In genomic region chr4:144399927-144400326, GRCh38 we compare ENCODE assay signal across 10 cellular contexts.
DNase-seq lines count a peak whose midpoint lies in the region; ATAC-seq and TF ChIP-seq lines count a peak whose summit lies in the region.
"Had no signal": no experiment of that assay in that cellular context is flagged by ENCODE, and none has a peak within 500 bp of the region (broad histone marks: within the 10 kb centered on the region; RNA-seq: fewer than 3 reads in every experiment).

No MANE protein-coding gene starts in this region.

- H3K4me3 ChIP-seq in GM12865 (ENCODE audit: low read depth, low read length), result no peak overlapping the region
- H3K4me3 ChIP-seq in naive thymus-derived CD4-positive, alpha-beta T cell (ENCODE audit: low read length), result no peak overlapping the region
- H3K4me3 ChIP-seq in Peyer's patch, result no peak overlapping the region
- H3K4me3 ChIP-seq in Caco-2 (ENCODE audit: low read depth, low read length), result no peak overlapping the region

- CTCF ChIA-PET in naive thymus-derived CD4-positive, alpha-beta T cell (lab: Charles Lee), result no interaction called here
- CTCF ChIA-PET in Caco-2 (lab: Charles Lee), result no interaction called here

- TF ChIP-seq CTCF in GM12865 (IDR thresholded peaks at IDR 0.05; ENCODE audit: insufficient read depth, low read depth, low read length, missing control alignments) (no peak), Peyer's patch (IDR thresholded peaks at IDR 0.05) (no peak), Caco-2 (IDR thresholded peaks at IDR 0.05; ENCODE audit: insufficient read depth in 1 of 2, low read depth in 1 of 2, low read length in 1 of 2, severe bottlenecking in 1 of 2, unreplicated experiment in 1 of 2) (no peak), CD14-positive monocyte (IDR thresholded peaks at IDR 0.05) (no peak)

- no peaks in the 10 kb centered on the region for H3K27me3 ChIP-seq in naive thymus-derived CD4-positive, alpha-beta T cell (ENCODE audit: control insufficient read depth in 2 of 2, insufficient read depth in 2 of 2, low read length in 2 of 2)
- H3K27me3 ChIP-seq in Peyer's patch, result no peaks in the 10 kb centered on the region
- no peaks in the 10 kb centered on the region for H3K27me3 ChIP-seq in Caco-2 (replicated peaks; ENCODE audit: control insufficient read depth, insufficient read depth, low read length)

- DNase-seq in GM12865 (ENCODE audit: low read depth) (peak; percentile 54), NCI-H69 (lab: John Stamatoyannopoulos, UW) (peak; percentile 44), glomerular visceral epithelial cell (ENCODE audit: extremely low spot score) (peak; percentile 93), Peyer's patch (no peak), Caco-2 (no peak), CD14-positive monocyte (ENCODE audit: low spot score) (no peak)
- DNase-seq in naive thymus-derived CD4-positive, alpha-beta T cell, result no peak

- H3K4me1 Mint-ChIP-seq in naive thymus-derived CD4-positive, alpha-beta T cell, result no peaks in the 10 kb centered on the region
- H3K4me1 Mint-ChIP-seq in Caco-2 (ENCODE audit: low read depth, unreplicated experiment) (no peaks in the 10 kb centered on the region), CD14-positive monocyte (no peaks in the 10 kb centered on the region)

- no peak overlapping the region for H3K4me3 Mint-ChIP-seq in naive thymus-derived CD4-positive, alpha-beta T cell
- H3K4me3 Mint-ChIP-seq in Caco-2 (ENCODE audit: unreplicated experiment) (no peak overlapping the region), CD14-positive monocyte (no peak overlapping the region)
- H3K4me3 Mint-ChIP-seq: stimulated activated naive CD8-positive, alpha-beta T cell treated with anti-CD3 and anti-CD28 coated beads, Interleukin-15, Interleukin-2, amounts not matched to agents 100 ng/mL and 50 ng/mL, for 24 hours had no signal

- intact Hi-C loops in naive thymus-derived CD4-positive, alpha-beta T cell (cut with micrococcal nuclease), result no loop called here
- intact Hi-C loops in Caco-2 (cut with micrococcal nuclease; ENCODE audit: unreplicated experiment) (no loop called here), CD14-positive monocyte (cut with micrococcal nuclease) (no loop called here)

- peak; percentile 93 for ATAC-seq in HG02759 (IDR thresholded peaks at IDR 0.05; ENCODE audit: unreplicated experiment)
- ATAC-seq in naive thymus-derived CD4-positive, alpha-beta T cell, result no peak
- ATAC-seq: left lobe of liver had no signal

- H3K36me3 Mint-ChIP-seq in naive thymus-derived CD4-positive, alpha-beta T cell, result no peaks in the 10 kb centered on the region
- no peaks in the 10 kb centered on the region for H3K36me3 Mint-ChIP-seq in Caco-2 (ENCODE audit: insufficient read depth, unreplicated experiment)
- H3K36me3 Mint-ChIP-seq in CD14-positive monocyte, result no peaks in the 10 kb centered on the region

- no peaks in the 10 kb centered on the region for H3K27me3 Mint-ChIP-seq in naive thymus-derived CD4-positive, alpha-beta T cell
- H3K27me3 Mint-ChIP-seq in Caco-2 (ENCODE audit: insufficient read depth, unreplicated experiment) (peaks cover 3% of the 10 kb centered on the region), CD14-positive monocyte (ENCODE audit: low read depth in 3 of 3) (no peaks in the 10 kb centered on the region)
- H3K27me3 Mint-ChIP-seq: stimulated activated naive CD8-positive, alpha-beta T cell treated with anti-CD3 and anti-CD28 coated beads, Interleukin-15, Interleukin-2, amounts not matched to agents 100 ng/mL and 50 ng/mL, for 24 hours had no signal

- BruUV-seq in Caco-2 (replicated peaks; lab: Mats Ljungman, UMichigan), result no TSS peak

- no peak overlapping the region for H3K27ac Mint-ChIP-seq in naive thymus-derived CD4-positive, alpha-beta T cell
- H3K27ac Mint-ChIP-seq in Caco-2 (ENCODE audit: unreplicated experiment) (no peak overlapping the region), CD14-positive monocyte (no peak overlapping the region)
- H3K27ac Mint-ChIP-seq: stimulated activated naive CD8-positive, alpha-beta T cell treated with anti-CD3 and anti-CD28 coated beads, Interleukin-15, Interleukin-2, amounts not matched to agents 100 ng/mL and 50 ng/mL, for 24 hours had no signal

- TF ChIP-seq POLR2A in Peyer's patch (IDR thresholded peaks at IDR 0.05), result no peak

- POLR2A ChIA-PET in naive thymus-derived CD4-positive, alpha-beta T cell (lab: Charles Lee), result no interaction called here
- POLR2A ChIA-PET in Caco-2 (lab: Charles Lee), result no interaction called here

- H3K4me1 ChIP-seq in naive thymus-derived CD4-positive, alpha-beta T cell (ENCODE audit: control insufficient read depth in 2 of 2, insufficient read depth in 2 of 2, low read length in 2 of 2), result no peaks in the 10 kb centered on the region
- H3K4me1 ChIP-seq in Peyer's patch, result no peaks in the 10 kb centered on the region
- no peaks in the 10 kb centered on the region for H3K4me1 ChIP-seq in Caco-2

- H3K9me3 Mint-ChIP-seq in naive thymus-derived CD4-positive, alpha-beta T cell, result peaks cover 0 to 9% (median 4%) of the 10 kb centered on the region in 11 donors
- H3K9me3 Mint-ChIP-seq in Caco-2 (ENCODE audit: unreplicated experiment) (no peaks in the 10 kb centered on the region), CD14-positive monocyte (peaks cover 0 to 7% (median 3%) of the 10 kb centered on the region in 7 donors)
- H3K9me3 Mint-ChIP-seq: stimulated activated naive CD8-positive, alpha-beta T cell treated with anti-CD3 and anti-CD28 coated beads, Interleukin-15, Interleukin-2, amounts not matched to agents 100 ng/mL and 50 ng/mL, for 24 hours had no signal

- H3K27ac ChIP-seq in naive thymus-derived CD4-positive, alpha-beta T cell (ENCODE audit: low read depth, low read length), result no peak overlapping the region
- H3K27ac ChIP-seq in Peyer's patch, result no peak overlapping the region

- no peaks in the 10 kb centered on the region for H3K9me3 ChIP-seq in naive thymus-derived CD4-positive, alpha-beta T cell (ENCODE audit: control insufficient read depth in 2 of 3, low read length in 3 of 3)
- H3K9me3 ChIP-seq in Peyer's patch (no peaks in the 10 kb centered on the region), Caco-2 (no peaks in the 10 kb centered on the region)

- H3K36me3 ChIP-seq in naive thymus-derived CD4-positive, alpha-beta T cell (ENCODE audit: control insufficient read depth in 2 of 3, insufficient read depth in 3 of 3, low read length in 3 of 3), result no peaks in the 10 kb centered on the region
- H3K36me3 ChIP-seq in Peyer's patch, result no peaks in the 10 kb centered on the region
- no peaks in the 10 kb centered on the region for H3K36me3 ChIP-seq in Caco-2 (ENCODE audit: control insufficient read depth, insufficient read depth, low read length)

Comparison
In these comparisons a context has a peak if more than half of its experiments do, and no peak if none do; other contexts are left out.
1. DNase-seq: peak in GM12865 (single experiment), NCI-H69 (single experiment) and glomerular visceral epithelial cell (single experiment); none in naive thymus-derived CD4-positive, alpha-beta T cell (0 of 9), Peyer's patch (0 of 3), Caco-2 (0 of 2) and CD14-positive monocyte (single experiment).